In genomic region chr9:83030391-83031107, GRCh38 we compare ENCODE assay signal across 21 cellular contexts. TPM values are rescaled to one million over a fixed set of nuclear protein-coding genes. Genes with fewer than 3 reads are reported as not detected.
"Had no signal": no experiment of that assay in that cellular context is flagged by ENCODE, and none has a peak within 500 bp of the region (broad histone marks: within the 10 kb centered on the region; RNA-seq: fewer than 3 reads in every experiment).

No MANE protein-coding gene starts in this region.

- H3K27ac ChIP-seq: cardiac muscle cell, heart right ventricle, neural progenitor cell, prostate gland, right atrium auricular region had no signal

- H3K27me3 ChIP-seq: neural progenitor cell, right atrium auricular region, thyroid gland had no signal

- H3K4me1 ChIP-seq: heart right ventricle, neural progenitor cell, prostate gland, right atrium auricular region had no signal

- H3K4me3 ChIP-seq: cardiac muscle cell, heart right ventricle, neural progenitor cell, prostate gland, right atrium auricular region, thyroid gland had no signal

- H3K4me1 Mint-ChIP-seq: activated CD4-positive, alpha-beta memory T cell treated with anti-CD3 and anti-CD28 coated beads, Interleukin-2, amount 10 ng/mL, durations not matched to agents 7 days and 5 days; activated CD8-positive, alpha-beta memory T cell treated with anti-CD3 and anti-CD28 coated beads, Interleukin-2, amount 10 ng/mL, durations not matched to agents 7 days and 5 days; endodermal cell; immature natural killer cell; memory B cell; naive thymus-derived CD4-positive, alpha-beta T cell; neural progenitor cell had no signal

- H3K27ac Mint-ChIP-seq: activated CD4-positive, alpha-beta memory T cell treated with anti-CD3 and anti-CD28 coated beads, Interleukin-2, amount 10 ng/mL, durations not matched to agents 7 days and 5 days; activated CD8-positive, alpha-beta memory T cell treated with anti-CD3 and anti-CD28 coated beads, Interleukin-2, amount 10 ng/mL, durations not matched to agents 7 days and 5 days; activated naive CD8-positive, alpha-beta T cell; endodermal cell; immature natural killer cell; memory B cell; naive thymus-derived CD4-positive, alpha-beta T cell; neural progenitor cell; WTC11 had no signal

- DNase-seq: activated CD4-positive, alpha-beta memory T cell treated with anti-CD3 and anti-CD28 coated beads, Interleukin-2, amount 10 ng/mL, durations not matched to agents 7 days and 5 days; activated CD4-positive, alpha-beta T cell treated with anti-CD3 and anti-CD28 coated beads for 4 hours; activated CD8-positive, alpha-beta memory T cell treated with anti-CD3 and anti-CD28 coated beads, Interleukin-2, amount 10 ng/mL, durations not matched to agents 7 days and 5 days; amniotic stem cell; endodermal cell; heart right ventricle; immature natural killer cell; left ventricle myocardium superior; naive thymus-derived CD4-positive, alpha-beta T cell; stimulated activated CD4-positive, alpha-beta T cell treated with anti-CD3 and anti-CD28 coated beads, Interleukin-12 subunit alpha, Interleukin-12 subunit beta, amount 100 ng/mL, for 4 hours; stimulated activated CD4-positive, alpha-beta T cell treated with anti-CD3 and anti-CD28 coated beads, Interleukin-1b, Interleukin-23, amount 100 ng/mL, for 48 hours; stimulated activated naive CD4-positive, alpha-beta T cell treated with Interleukin-2 at 50 U/mL for 16 hours; thyroid gland had no signal

- ATAC-seq: activated CD8-positive, alpha-beta memory T cell treated with anti-CD3 and anti-CD28 coated beads, Interleukin-2, amount 10 ng/mL, durations not matched to agents 7 days and 5 days; heart right ventricle; left ventricle myocardium superior; naive thymus-derived CD4-positive, alpha-beta T cell; WTC11 had no signal

- H3K4me2 ChIP-seq: neural progenitor cell had no signal

- H3K27me3 Mint-ChIP-seq: activated CD4-positive, alpha-beta memory T cell treated with anti-CD3 and anti-CD28 coated beads, Interleukin-2, amount 10 ng/mL, durations not matched to agents 7 days and 5 days; activated CD8-positive, alpha-beta memory T cell treated with anti-CD3 and anti-CD28 coated beads, Interleukin-2, amount 10 ng/mL, durations not matched to agents 7 days and 5 days had no signal

- H3K4me3 Mint-ChIP-seq: activated CD4-positive, alpha-beta memory T cell treated with anti-CD3 and anti-CD28 coated beads, Interleukin-2, amount 10 ng/mL, durations not matched to agents 7 days and 5 days; activated CD8-positive, alpha-beta memory T cell treated with anti-CD3 and anti-CD28 coated beads, Interleukin-2, amount 10 ng/mL, durations not matched to agents 7 days and 5 days; activated naive CD8-positive, alpha-beta T cell; endodermal cell; immature natural killer cell; memory B cell; naive thymus-derived CD4-positive, alpha-beta T cell; neural progenitor cell; WTC11 had no signal

- H3K9ac ChIP-seq: neural progenitor cell had no signal

- H3K9me3 ChIP-seq: heart right ventricle, prostate gland, right atrium auricular region, thyroid gland had no signal

- H3K36me3 ChIP-seq: cardiac muscle cell, heart right ventricle, neural progenitor cell, prostate gland, right atrium auricular region, thyroid gland had no signal

- H3K36me3 Mint-ChIP-seq: activated CD8-positive, alpha-beta memory T cell treated with anti-CD3 and anti-CD28 coated beads, Interleukin-2, amount 10 ng/mL, durations not matched to agents 7 days and 5 days; activated naive CD8-positive, alpha-beta T cell; immature natural killer cell; memory B cell; naive thymus-derived CD4-positive, alpha-beta T cell; neural progenitor cell; WTC11 had no signal

- H3K9me3 Mint-ChIP-seq: activated CD4-positive, alpha-beta memory T cell treated with anti-CD3 and anti-CD28 coated beads, Interleukin-2, amount 10 ng/mL, durations not matched to agents 7 days and 5 days; endodermal cell; neural progenitor cell had no signal

RNA-seq across cellular contexts. Expression of gene RASEF, which starts 32.4 kb away (rescaled TPM):
- total RNA-seq: activated CD4-positive, alpha-beta memory T cell treated with anti-CD3 and anti-CD28 coated beads, Interleukin-2, amount 10 ng/mL, durations not matched to agents 7 days and 5 days; activated CD8-positive, alpha-beta memory T cell treated with anti-CD3 and anti-CD28 coated beads, Interleukin-2, amount 10 ng/mL, durations not matched to agents 7 days and 5 days; left ventricle myocardium superior; naive thymus-derived CD4-positive, alpha-beta T cell; T-helper 2 cell treated with Interferon-gamma antibody and Interleukin-4, amounts not matched to agents 100 ng/mL and 5 ng/mL, for 36 hours had no signal
- polyA plus RNA-seq: immature natural killer cell had no signal
